In genomic region chr4:157459789-157460188, GRCh38 we compare ENCODE assay signal across 24 cellular contexts.
A peak's percentile ranks its signal among the peaks of the same experiment; 100 is the strongest.
DNase-seq lines count a peak whose midpoint lies in the region; ATAC-seq, FAIRE-seq and TF ChIP-seq lines count a peak whose summit lies in the region.
"Had no signal": no experiment of that assay in that cellular context is flagged by ENCODE, and none has a peak within 500 bp of the region (broad histone marks: within the 10 kb centered on the region; RNA-seq: fewer than 3 reads in every experiment).

No MANE protein-coding gene starts in this region.

- H3K4me1 ChIP-seq in pancreas: no peaks in the 10 kb centered on the region
- H3K4me1 ChIP-seq: heart left ventricle had no signal

- H3K9me3 Mint-ChIP-seq in stimulated activated effector memory CD8-positive, alpha-beta T cell treated with anti-CD3 and anti-CD28 coated beads, Interleukin-12 subunit alpha, Interleukin-12 subunit beta, amount 100 ng/mL, for 72 hours: peaks cover 21% of the 10 kb centered on the region
- H3K9me3 Mint-ChIP-seq: endodermal cell had no signal

- H3K9me3 ChIP-seq in pancreas: no peaks in the 10 kb centered on the region
- H3K9me3 ChIP-seq: sigmoid colon had no signal

- DNase-seq in HPDE6-E6E7 (ENCODE audit: extremely low spot score): peak; percentile 22
- DNase-seq in epithelial cell of prostate (ENCODE audit: low read depth, low spot score): peak; percentile 81
- DNase-seq in pancreas: no peak
- no peak for DNase-seq in inferior parietal cortex (ENCODE audit: extremely low spot score)
- no peak for DNase-seq in NCI-H1417 treated with DMSO at 0.1 percent for 48 hours (lab: John Stamatoyannopoulos, UW)
- no peak for DNase-seq in stimulated activated effector memory CD8-positive, alpha-beta T cell treated with anti-CD3 and anti-CD28 coated beads, Interleukin-12 subunit alpha, Interleukin-12 subunit beta, amount 100 ng/mL, for 72 hours (ENCODE audit: low spot score in 2 of 2)
- DNase-seq in activated CD4-positive, alpha-beta T cell treated with anti-CD3 and anti-CD28 coated beads, Interleukin-2, amount 50 U/mL, for 4 hours: no peak
- DNase-seq: activated CD4-positive, alpha-beta memory T cell treated with anti-CD3 and anti-CD28 coated beads, Interleukin-2, amount 10 ng/mL, durations not matched to agents 7 days and 5 days; activated CD4-positive, CD25-positive, alpha-beta regulatory T cell; amniotic stem cell; DMS153; endodermal cell; GF-D8; heart left ventricle; NCI-H187 treated with DMSO at 0.1 percent for 48 hours; NCI-H226; occipital lobe; sigmoid colon had no signal

- no peak overlapping the region for H3K27ac Mint-ChIP-seq in stimulated activated effector memory CD8-positive, alpha-beta T cell treated with anti-CD3 and anti-CD28 coated beads, Interleukin-12 subunit alpha, Interleukin-12 subunit beta, amount 100 ng/mL, for 72 hours
- H3K27ac Mint-ChIP-seq: activated CD4-positive, alpha-beta memory T cell treated with anti-CD3 and anti-CD28 coated beads, Interleukin-2, amount 10 ng/mL, durations not matched to agents 7 days and 5 days; endodermal cell; GM23338 had no signal

- TF ChIP-seq CTCF in VCaP (conservative IDR thresholded peaks at IDR 0.05) (no peak), pancreas (IDR thresholded peaks at IDR 0.05) (no peak)

- H3K4me3 ChIP-seq in pancreas: no peak overlapping the region
- H3K4me3 ChIP-seq: GM23338, heart left ventricle, K562, sigmoid colon had no signal

- no peak for FAIRE-seq in pancreas (lab: Jason Lieb, UNC)
- FAIRE-seq: GM19239, K562 had no signal

- H3K27ac ChIP-seq in VCaP: peak overlapping the region; percentile 5; the same call in 1 of the 2 replicates
- H3K27ac ChIP-seq in epithelial cell of prostate: peak overlapping the region; percentile 38
- no peak overlapping the region for H3K27ac ChIP-seq in pancreas
- H3K27ac ChIP-seq: C4-2B, heart left ventricle, sigmoid colon had no signal

- ATAC-seq in pancreas: peak in 3 of 4 donors; percentile 30 to 74 (median 64)
- ATAC-seq in stimulated activated effector memory CD8-positive, alpha-beta T cell treated with anti-CD3 and anti-CD28 coated beads, Interleukin-12 subunit alpha, Interleukin-12 subunit beta, amount 100 ng/mL, for 72 hours: no peak
- ATAC-seq: GM23338, heart left ventricle, K562, SK-N-SH treated with all-trans-retinoic acid at 6 μM for 48 hours had no signal

- no peaks in the 10 kb centered on the region for H3K36me3 Mint-ChIP-seq in stimulated activated effector memory CD8-positive, alpha-beta T cell treated with anti-CD3 and anti-CD28 coated beads, Interleukin-12 subunit alpha, Interleukin-12 subunit beta, amount 100 ng/mL, for 72 hours

- 15 to 28% methylated on average over 3 of the region's 3 CpGs for WGBS in pancreas, 2 donors

- H3K4me3 Mint-ChIP-seq in stimulated activated effector memory CD8-positive, alpha-beta T cell treated with anti-CD3 and anti-CD28 coated beads, Interleukin-12 subunit alpha, Interleukin-12 subunit beta, amount 100 ng/mL, for 72 hours: no peak overlapping the region
- H3K4me3 Mint-ChIP-seq: activated CD4-positive, alpha-beta memory T cell treated with anti-CD3 and anti-CD28 coated beads, Interleukin-2, amount 10 ng/mL, durations not matched to agents 7 days and 5 days; endodermal cell; GM23338 had no signal

- no peaks in the 10 kb centered on the region for H3K4me1 Mint-ChIP-seq in stimulated activated effector memory CD8-positive, alpha-beta T cell treated with anti-CD3 and anti-CD28 coated beads, Interleukin-12 subunit alpha, Interleukin-12 subunit beta, amount 100 ng/mL, for 72 hours
- H3K4me1 Mint-ChIP-seq: activated CD4-positive, alpha-beta memory T cell treated with anti-CD3 and anti-CD28 coated beads, Interleukin-2, amount 10 ng/mL, durations not matched to agents 7 days and 5 days; endodermal cell; GM23338 had no signal

- intact Hi-C loops in pancreas (cut with DNase I): no loop called here

- H3K27me3 ChIP-seq in pancreas: no peaks in the 10 kb centered on the region
- H3K27me3 ChIP-seq: heart left ventricle, sigmoid colon had no signal

- no peaks in the 10 kb centered on the region for H3K36me3 ChIP-seq in pancreas
- H3K36me3 ChIP-seq: heart left ventricle, sigmoid colon had no signal

Comparison
In these comparisons a context has a peak if more than half of its experiments do, and no peak if none do; other contexts are left out.
1. DNase-seq: peak in HPDE6-E6E7 (single experiment) and epithelial cell of prostate (single experiment); none in pancreas (0 of 6), inferior parietal cortex (single experiment), NCI-H1417 treated with DMSO at 0.1 percent for 48 hours (single experiment), stimulated activated effector memory CD8-positive, alpha-beta T cell treated with anti-CD3 and anti-CD28 coated beads, Interleukin-12 subunit alpha, Interleukin-12 subunit beta, amount 100 ng/mL, for 72 hours (0 of 2) and activated CD4-positive, alpha-beta T cell treated with anti-CD3 and anti-CD28 coated beads, Interleukin-2, amount 50 U/mL, for 4 hours (0 of 2).
2. H3K27ac ChIP-seq: peak in VCaP (single experiment) and epithelial cell of prostate (single experiment); none in pancreas (0 of 4).